In genomic region chr17:77606146-77606864, GRCh38 we compare ENCODE assay signal across 26 cellular contexts.
DNase-seq lines count a peak whose midpoint lies in the region; ATAC-seq and TF ChIP-seq lines count a peak whose summit lies in the region.
"Had no signal": no experiment of that assay in that cellular context is flagged by ENCODE, and none has a peak within 500 bp of the region (broad histone marks: within the 10 kb centered on the region; RNA-seq: fewer than 3 reads in every experiment).

No MANE protein-coding gene starts in this region.

- CTCF ChIA-PET in SK-N-SH (lab: Yijun Ruan, JAX) = interaction anchor here (1.5 to 2.5 kb wide), 4 partner anchors 13 to 64 kb away, joined by 3 to 7 read pairs (median 5); no protein-coding TSS in a partner anchor

- peaks cover 0 to 33% of the 10 kb centered on the region in 2 experiments; a peak in 1 of 4 replicates for H3K4me1 ChIP-seq in SK-N-SH (ENCODE audit: control insufficient read depth in 1 of 2, insufficient read depth in 2 of 2, low read depth in 1 of 2, low read length in 1 of 2)
- H3K4me1 ChIP-seq in upper lobe of right lung = peaks cover 14% of the 10 kb centered on the region

- H3K36me3 ChIP-seq in SK-N-SH (replicated peaks in 1 of 2; ENCODE audit: control insufficient read depth in 1 of 2, insufficient read depth in 2 of 2, low read length in 1 of 2) (no peaks in the 10 kb centered on the region), upper lobe of right lung (no peaks in the 10 kb centered on the region), brain microvascular endothelial cell (replicated peaks) (no peaks in the 10 kb centered on the region)
- H3K36me3 ChIP-seq: BLaER1 had no signal

- H3K27ac ChIP-seq in SK-N-SH (ENCODE audit: low read depth in 2 of 2, low read length in 1 of 2) = no peak overlapping the region
- no peak overlapping the region for H3K27ac ChIP-seq in upper lobe of right lung
- no peak overlapping the region for H3K27ac ChIP-seq in brain microvascular endothelial cell
- H3K27ac ChIP-seq: 22Rv1, BLaER1, GM23248, HL-60 had no signal

- no peaks in the 10 kb centered on the region for H4K20me1 ChIP-seq in SK-N-SH (ENCODE audit: insufficient read depth)
- H4K20me1 ChIP-seq: BLaER1 had no signal

- no peaks in the 10 kb centered on the region for H3K9me2 ChIP-seq in SK-N-SH

- H3F3A ChIP-seq in SK-N-SH (replicated peaks; ENCODE audit: insufficient read depth) = no peaks in the 10 kb centered on the region

- TF ChIP-seq CTCF in SK-N-SH (IDR thresholded peaks at IDR 0.05) (no peak), upper lobe of right lung (IDR thresholded peaks at IDR 0.05) (no peak), brain microvascular endothelial cell (IDR thresholded peaks at IDR 0.05; ENCODE audit: low read depth, low read length, missing control alignments) (no peak)

- intact Hi-C loops in upper lobe of right lung (cut with DNase I) = no loop called here

- POLR2A ChIA-PET in SK-N-SH (lab: Yijun Ruan, JAX) = no interaction called here

- TF ChIP-seq RAD21 in SK-N-SH (IDR thresholded peaks at IDR 0.05; ENCODE audit: low read length) = no peak

- in situ Hi-C loops in brain microvascular endothelial cell (cut with HindIII; ENCODE audit: low pct_ligation_motif_present, low sequenced_read_pairs) = no loop called here

- H3K9me3 ChIP-seq in SK-N-SH (no peaks in the 10 kb centered on the region), upper lobe of right lung (no peaks in the 10 kb centered on the region)
- H3K9me3 ChIP-seq: BLaER1 had no signal

- no peak overlapping the region for H3K4me2 ChIP-seq in SK-N-SH
- H3K4me2 ChIP-seq: BLaER1 had no signal

- no peak overlapping the region for H2AFZ ChIP-seq in SK-N-SH (ENCODE audit: low read depth)
- H2AFZ ChIP-seq: GM23248 had no signal

- no peak for ATAC-seq in SK-N-SH treated with all-trans-retinoic acid at 6 μM for 48 hours
- no peak for ATAC-seq in upper lobe of right lung
- no peak for ATAC-seq in GM18907 (IDR thresholded peaks at IDR 0.05; ENCODE audit: unreplicated experiment)
- ATAC-seq: HepG2 had no signal

- no peak overlapping the region for H3K4me3 ChIP-seq in SK-N-SH (ENCODE audit: low read depth in 2 of 2, low read length in 1 of 2)
- no peak overlapping the region for H3K4me3 ChIP-seq in upper lobe of right lung
- H3K4me3 ChIP-seq in brain microvascular endothelial cell (ENCODE audit: low read depth, low read length) = no peak overlapping the region
- H3K4me3 ChIP-seq: BLaER1, GM23248 had no signal

- WGBS in SK-N-SH (ENCODE audit: low lambda C conversion rate) = 91% methylated on average over 12 of the region's 12 CpGs

- DNase-seq in SK-N-SH (peak; percentile 12), mesenteric fat pad (ENCODE audit: low spot score) (peak; percentile 64), upper lobe of right lung (peak; percentile 28), brain microvascular endothelial cell (no peak)
- peak; percentile 15 for DNase-seq in activated CD8-positive, alpha-beta memory T cell treated with anti-CD3 and anti-CD28 coated beads, Interleukin-2, amount 50 U/mL, for 48 hours
- no peak for DNase-seq in stimulated activated CD4-positive, alpha-beta T cell treated with anti-CD3 and anti-CD28 coated beads, Interleukin-4, amount 100 ng/mL, for 1 hour
- DNase-seq: ACHN; CD4-positive, alpha-beta T cell; COR-L47; DMS 273 treated with DMSO at 0.1 percent for 48 hours; DMS79 treated with DMSO at 0.1 percent for 48 hours; GM23248; KBM-7; MM.1S; NCI-H1092; NCI-H1436 treated with DMSO at 0.1 percent for 48 hours; NCI-H2029; NCI-H2227 treated with DMSO at 0.1 percent for 48 hours; NCI-H510A; NCI-H748 treated with DMSO at 0.1 percent for 48 hours had no signal

- H3K9ac ChIP-seq in SK-N-SH = no peak overlapping the region
- H3K9ac ChIP-seq: BLaER1, GM23248 had no signal

- no peak for TF ChIP-seq EP300 in SK-N-SH (IDR thresholded peaks at IDR 0.05; ENCODE audit: borderline replicate concordance in 1 of 2, low read depth in 1 of 2, low read length in 1 of 2)

- peaks cover 8% of the 10 kb centered on the region; the same call in 1 of the 2 replicates for H3K27me3 ChIP-seq in SK-N-SH (ENCODE audit: insufficient read depth)
- no peaks in the 10 kb centered on the region for H3K27me3 ChIP-seq in upper lobe of right lung
- H3K27me3 ChIP-seq in brain microvascular endothelial cell (replicated peaks) = peaks cover 2% of the 10 kb centered on the region
- H3K27me3 ChIP-seq: BLaER1 had no signal

- H3K79me2 ChIP-seq in SK-N-SH (ENCODE audit: insufficient read depth) = no peaks in the 10 kb centered on the region

TF ChIP-seq in SK-N-SH, 30 proteins besides CTCF, POLR2A, EP300 and RAD21 (continues in another document):
- TF ChIP-seq ELF1 (IDR thresholded peaks at IDR 0.05) (no peak), YY1 (IDR thresholded peaks at IDR 0.05; ENCODE audit: low read depth) (no peak), ZBTB33 (IDR thresholded peaks at IDR 0.05; ENCODE audit: borderline replicate concordance, low read depth) (no peak), USF1 (IDR thresholded peaks at IDR 0.05; ENCODE audit: borderline replicate concordance, low read depth) (no peak), RCOR1 (IDR thresholded peaks at IDR 0.05; ENCODE audit: low read length) (no peak), RFX5 (IDR thresholded peaks at IDR 0.05; ENCODE audit: low read length) (no peak), MAX (IDR thresholded peaks at IDR 0.05; ENCODE audit: low read depth) (no peak), GATA2 (CRISPR knock-in tag; IDR thresholded peaks at IDR 0.05) (no peak), FOSL2 (IDR thresholded peaks at IDR 0.05; ENCODE audit: borderline replicate concordance, low read depth) (no peak)

TF ChIP-seq in SK-N-SH treated with all-trans-retinoic acid at 6 μM for 48 hours, 23 proteins besides CTCF, POLR2A, EP300 and RAD21:
- TF ChIP-seq TSHZ2 (CRISPR knock-in tag; IDR thresholded peaks at IDR 0.05) (no peak), ZNF70 (CRISPR knock-in tag; IDR thresholded peaks at IDR 0.05) (no peak), ESRRG (CRISPR knock-in tag; IDR thresholded peaks at IDR 0.05) (no peak), SNAI2 (CRISPR knock-in tag; IDR thresholded peaks at IDR 0.05) (no peak), ZFP3 (CRISPR knock-in tag; IDR thresholded peaks at IDR 0.05) (no peak), ZC3H10 (CRISPR knock-in tag; IDR thresholded peaks at IDR 0.05) (no peak), ZNF8 (CRISPR knock-in tag; IDR thresholded peaks at IDR 0.05) (no peak), POU6F1 (CRISPR knock-in tag; IDR thresholded peaks at IDR 0.05; ENCODE audit: borderline replicate concordance, low read depth) (no peak), PATZ1 (CRISPR knock-in tag; IDR thresholded peaks at IDR 0.05; ENCODE audit: borderline replicate concordance) (no peak)

Comparison
In these comparisons a context has a peak if more than half of its experiments do, and no peak if none do; other contexts are left out.
1. DNase-seq: peak in SK-N-SH (single experiment), activated CD8-positive, alpha-beta memory T cell treated with anti-CD3 and anti-CD28 coated beads, Interleukin-2, amount 50 U/mL, for 48 hours (single experiment), mesenteric fat pad (single experiment) and upper lobe of right lung (single experiment); none in stimulated activated CD4-positive, alpha-beta T cell treated with anti-CD3 and anti-CD28 coated beads, Interleukin-4, amount 100 ng/mL, for 1 hour (single experiment) and brain microvascular endothelial cell (single experiment).